Comparison of ENCODE assay signal across 1 cellular context in the genomic region with DNA sequence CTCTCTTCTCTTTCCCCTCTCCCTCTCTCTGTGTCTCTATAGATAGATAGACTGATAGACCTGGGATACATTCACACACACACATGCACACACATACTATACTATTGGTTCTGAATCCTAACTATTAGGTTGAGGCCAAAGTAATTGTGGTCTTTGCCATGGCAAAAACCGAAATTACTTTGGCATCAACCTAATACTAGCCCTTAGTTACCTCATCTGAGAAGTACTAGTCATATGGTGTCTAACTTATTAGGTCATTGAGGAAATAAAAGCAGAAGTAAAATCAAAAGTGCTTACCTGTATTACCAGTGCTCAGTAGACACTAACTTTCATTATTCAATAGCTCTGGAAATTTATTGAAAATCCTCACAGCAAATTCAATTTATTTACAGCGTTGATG.
TF ChIP-seq lines count a peak whose summit lies in the region.

No MANE protein-coding gene starts in this region.

TF ChIP-seq in GM12878, 131 proteins besides CTCF, POLR2A, EP300 and RAD21 (continued from another document):
- TF ChIP-seq, protein P1, sequence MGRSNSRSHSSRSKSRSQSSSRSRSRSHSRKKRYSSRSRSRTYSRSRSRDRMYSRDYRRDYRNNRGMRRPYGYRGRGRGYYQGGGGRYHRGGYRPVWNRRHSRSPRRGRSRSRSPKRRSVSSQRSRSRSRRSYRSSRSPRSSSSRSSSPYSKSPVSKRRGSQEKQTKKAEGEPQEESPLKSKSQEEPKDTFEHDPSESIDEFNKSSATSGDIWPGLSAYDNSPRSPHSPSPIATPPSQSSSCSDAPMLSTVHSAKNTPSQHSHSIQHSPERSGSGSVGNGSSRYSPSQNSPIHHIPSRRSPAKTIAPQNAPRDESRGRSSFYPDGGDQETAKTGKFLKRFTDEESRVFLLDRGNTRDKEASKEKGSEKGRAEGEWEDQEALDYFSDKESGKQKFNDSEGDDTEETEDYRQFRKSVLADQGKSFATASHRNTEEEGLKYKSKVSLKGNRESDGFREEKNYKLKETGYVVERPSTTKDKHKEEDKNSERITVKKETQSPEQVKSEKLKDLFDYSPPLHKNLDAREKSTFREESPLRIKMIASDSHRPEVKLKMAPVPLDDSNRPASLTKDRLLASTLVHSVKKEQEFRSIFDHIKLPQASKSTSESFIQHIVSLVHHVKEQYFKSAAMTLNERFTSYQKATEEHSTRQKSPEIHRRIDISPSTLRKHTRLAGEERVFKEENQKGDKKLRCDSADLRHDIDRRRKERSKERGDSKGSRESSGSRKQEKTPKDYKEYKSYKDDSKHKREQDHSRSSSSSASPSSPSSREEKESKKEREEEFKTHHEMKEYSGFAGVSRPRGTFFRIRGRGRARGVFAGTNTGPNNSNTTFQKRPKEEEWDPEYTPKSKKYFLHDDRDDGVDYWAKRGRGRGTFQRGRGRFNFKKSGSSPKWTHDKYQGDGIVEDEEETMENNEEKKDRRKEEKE (IDR thresholded peaks at IDR 0.05) = no peak
- TF ChIP-seq SMC3 (IDR thresholded peaks at IDR 0.05; ENCODE audit: borderline replicate concordance, low read length) = no peak
- TF ChIP-seq GABPA (IDR thresholded peaks at IDR 0.05; ENCODE audit: low read depth) = no peak
- no peak for TF ChIP-seq ASH2L (IDR thresholded peaks at IDR 0.05; ENCODE audit: borderline replicate concordance, low read depth)
- TF ChIP-seq MEF2B (IDR thresholded peaks at IDR 0.05; ENCODE audit: partially characterized antibody, poor library complexity, severe bottlenecking) = no peak
- TF ChIP-seq CBX5 (IDR thresholded peaks at IDR 0.05; ENCODE audit: low read depth) = no peak
- no peak for TF ChIP-seq LARP7 (IDR thresholded peaks at IDR 0.05)
- TF ChIP-seq, protein P2, sequence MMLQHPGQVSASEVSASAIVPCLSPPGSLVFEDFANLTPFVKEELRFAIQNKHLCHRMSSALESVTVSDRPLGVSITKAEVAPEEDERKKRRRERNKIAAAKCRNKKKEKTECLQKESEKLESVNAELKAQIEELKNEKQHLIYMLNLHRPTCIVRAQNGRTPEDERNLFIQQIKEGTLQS (IDR thresholded peaks at IDR 0.05; ENCODE audit: borderline replicate concordance, extremely low read depth, low read depth, low read length) = no peak
- TF ChIP-seq, protein P3, sequence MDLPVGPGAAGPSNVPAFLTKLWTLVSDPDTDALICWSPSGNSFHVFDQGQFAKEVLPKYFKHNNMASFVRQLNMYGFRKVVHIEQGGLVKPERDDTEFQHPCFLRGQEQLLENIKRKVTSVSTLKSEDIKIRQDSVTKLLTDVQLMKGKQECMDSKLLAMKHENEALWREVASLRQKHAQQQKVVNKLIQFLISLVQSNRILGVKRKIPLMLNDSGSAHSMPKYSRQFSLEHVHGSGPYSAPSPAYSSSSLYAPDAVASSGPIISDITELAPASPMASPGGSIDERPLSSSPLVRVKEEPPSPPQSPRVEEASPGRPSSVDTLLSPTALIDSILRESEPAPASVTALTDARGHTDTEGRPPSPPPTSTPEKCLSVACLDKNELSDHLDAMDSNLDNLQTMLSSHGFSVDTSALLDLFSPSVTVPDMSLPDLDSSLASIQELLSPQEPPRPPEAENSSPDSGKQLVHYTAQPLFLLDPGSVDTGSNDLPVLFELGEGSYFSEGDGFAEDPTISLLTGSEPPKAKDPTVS (IDR thresholded peaks at IDR 0.05; ENCODE audit: low read depth, low read length) = no peak
- TF ChIP-seq NFIC (IDR thresholded peaks at IDR 0.05; ENCODE audit: low read depth, low read length) = peak; percentile 62; the same call in 1 of the 2 replicates
- TF ChIP-seq MTA2 (IDR thresholded peaks at IDR 0.05; ENCODE audit: low read depth) = 0 out of 2 replicates have a peak, but pooled peaks have one; percentile 37
- TF ChIP-seq, protein P4, sequence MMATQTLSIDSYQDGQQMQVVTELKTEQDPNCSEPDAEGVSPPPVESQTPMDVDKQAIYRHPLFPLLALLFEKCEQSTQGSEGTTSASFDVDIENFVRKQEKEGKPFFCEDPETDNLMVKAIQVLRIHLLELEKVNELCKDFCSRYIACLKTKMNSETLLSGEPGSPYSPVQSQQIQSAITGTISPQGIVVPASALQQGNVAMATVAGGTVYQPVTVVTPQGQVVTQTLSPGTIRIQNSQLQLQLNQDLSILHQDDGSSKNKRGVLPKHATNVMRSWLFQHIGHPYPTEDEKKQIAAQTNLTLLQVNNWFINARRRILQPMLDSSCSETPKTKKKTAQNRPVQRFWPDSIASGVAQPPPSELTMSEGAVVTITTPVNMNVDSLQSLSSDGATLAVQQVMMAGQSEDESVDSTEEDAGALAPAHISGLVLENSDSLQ (IDR thresholded peaks at IDR 0.05) = no peak
- TF ChIP-seq SREBF1 (IDR thresholded peaks at IDR 0.05; ENCODE audit: low read length) = no peak
- no peak for TF ChIP-seq NR2C1 (IDR thresholded peaks at IDR 0.05)
- peak; percentile 50 for TF ChIP-seq RUNX3 (IDR thresholded peaks at IDR 0.05; ENCODE audit: low read length)
- no peak for TF ChIP-seq KAT2A (conservative IDR thresholded peaks at IDR 0.05; ENCODE audit: control insufficient read depth, low read depth, low read length)
- TF ChIP-seq, protein P5, sequence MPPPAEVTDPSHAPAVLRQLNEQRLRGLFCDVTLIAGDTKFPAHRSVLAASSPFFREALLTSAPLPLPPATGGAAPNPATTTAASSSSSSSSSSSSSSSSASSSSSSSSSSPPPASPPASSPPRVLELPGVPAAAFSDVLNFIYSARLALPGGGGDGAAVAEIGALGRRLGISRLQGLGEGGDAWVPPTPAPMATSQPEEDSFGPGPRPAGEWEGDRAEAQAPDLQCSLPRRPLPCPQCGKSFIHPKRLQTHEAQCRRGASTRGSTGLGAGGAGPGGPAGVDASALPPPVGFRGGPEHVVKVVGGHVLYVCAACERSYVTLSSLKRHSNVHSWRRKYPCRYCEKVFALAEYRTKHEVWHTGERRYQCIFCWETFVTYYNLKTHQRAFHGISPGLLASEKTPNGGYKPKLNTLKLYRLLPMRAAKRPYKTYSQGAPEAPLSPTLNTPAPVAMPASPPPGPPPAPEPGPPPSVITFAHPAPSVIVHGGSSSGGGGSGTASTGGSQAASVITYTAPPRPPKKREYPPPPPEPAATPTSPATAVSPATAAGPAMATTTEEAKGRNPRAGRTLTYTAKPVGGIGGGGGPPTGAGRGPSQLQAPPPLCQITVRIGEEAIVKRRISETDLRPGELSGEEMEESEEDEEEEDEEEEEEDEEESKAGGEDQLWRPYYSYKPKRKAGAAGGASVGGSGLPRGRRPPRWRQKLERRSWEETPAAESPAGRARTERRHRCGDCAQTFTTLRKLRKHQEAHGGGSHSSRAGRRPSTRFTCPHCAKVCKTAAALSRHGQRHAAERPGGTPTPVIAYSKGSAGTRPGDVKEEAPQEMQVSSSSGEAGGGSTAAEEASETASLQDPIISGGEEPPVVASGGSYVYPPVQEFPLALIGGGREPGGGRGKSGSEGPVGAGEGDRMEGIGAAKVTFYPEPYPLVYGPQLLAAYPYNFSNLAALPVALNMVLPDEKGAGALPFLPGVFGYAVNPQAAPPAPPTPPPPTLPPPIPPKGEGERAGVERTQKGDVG (CRISPR knock-in tag; IDR thresholded peaks at IDR 0.05) = no peak
- TF ChIP-seq, protein P6, sequence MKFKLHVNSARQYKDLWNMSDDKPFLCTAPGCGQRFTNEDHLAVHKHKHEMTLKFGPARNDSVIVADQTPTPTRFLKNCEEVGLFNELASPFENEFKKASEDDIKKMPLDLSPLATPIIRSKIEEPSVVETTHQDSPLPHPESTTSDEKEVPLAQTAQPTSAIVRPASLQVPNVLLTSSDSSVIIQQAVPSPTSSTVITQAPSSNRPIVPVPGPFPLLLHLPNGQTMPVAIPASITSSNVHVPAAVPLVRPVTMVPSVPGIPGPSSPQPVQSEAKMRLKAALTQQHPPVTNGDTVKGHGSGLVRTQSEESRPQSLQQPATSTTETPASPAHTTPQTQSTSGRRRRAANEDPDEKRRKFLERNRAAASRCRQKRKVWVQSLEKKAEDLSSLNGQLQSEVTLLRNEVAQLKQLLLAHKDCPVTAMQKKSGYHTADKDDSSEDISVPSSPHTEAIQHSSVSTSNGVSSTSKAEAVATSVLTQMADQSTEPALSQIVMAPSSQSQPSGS (IDR thresholded peaks at IDR 0.05; ENCODE audit: low read length) = peak; percentile 57
- no peak for TF ChIP-seq TARDBP (IDR thresholded peaks at IDR 0.05; ENCODE audit: borderline replicate concordance)
- TF ChIP-seq POLR2AphosphoS5 (IDR thresholded peaks at IDR 0.05; ENCODE audit: low read length) = no peak
- TF ChIP-seq SMAD5 (IDR thresholded peaks at IDR 0.05; ENCODE audit: low read depth) = no peak
- TF ChIP-seq DPF2 (IDR thresholded peaks at IDR 0.05) = peak; percentile 68; the same call in 1 of the 2 replicates
- TF ChIP-seq JUNB (IDR thresholded peaks at IDR 0.05) = peak; percentile 81
- TF ChIP-seq RELA (IDR thresholded peaks at IDR 0.05; ENCODE audit: borderline replicate concordance, partially characterized antibody) = no peak
- TF ChIP-seq, protein P7, sequence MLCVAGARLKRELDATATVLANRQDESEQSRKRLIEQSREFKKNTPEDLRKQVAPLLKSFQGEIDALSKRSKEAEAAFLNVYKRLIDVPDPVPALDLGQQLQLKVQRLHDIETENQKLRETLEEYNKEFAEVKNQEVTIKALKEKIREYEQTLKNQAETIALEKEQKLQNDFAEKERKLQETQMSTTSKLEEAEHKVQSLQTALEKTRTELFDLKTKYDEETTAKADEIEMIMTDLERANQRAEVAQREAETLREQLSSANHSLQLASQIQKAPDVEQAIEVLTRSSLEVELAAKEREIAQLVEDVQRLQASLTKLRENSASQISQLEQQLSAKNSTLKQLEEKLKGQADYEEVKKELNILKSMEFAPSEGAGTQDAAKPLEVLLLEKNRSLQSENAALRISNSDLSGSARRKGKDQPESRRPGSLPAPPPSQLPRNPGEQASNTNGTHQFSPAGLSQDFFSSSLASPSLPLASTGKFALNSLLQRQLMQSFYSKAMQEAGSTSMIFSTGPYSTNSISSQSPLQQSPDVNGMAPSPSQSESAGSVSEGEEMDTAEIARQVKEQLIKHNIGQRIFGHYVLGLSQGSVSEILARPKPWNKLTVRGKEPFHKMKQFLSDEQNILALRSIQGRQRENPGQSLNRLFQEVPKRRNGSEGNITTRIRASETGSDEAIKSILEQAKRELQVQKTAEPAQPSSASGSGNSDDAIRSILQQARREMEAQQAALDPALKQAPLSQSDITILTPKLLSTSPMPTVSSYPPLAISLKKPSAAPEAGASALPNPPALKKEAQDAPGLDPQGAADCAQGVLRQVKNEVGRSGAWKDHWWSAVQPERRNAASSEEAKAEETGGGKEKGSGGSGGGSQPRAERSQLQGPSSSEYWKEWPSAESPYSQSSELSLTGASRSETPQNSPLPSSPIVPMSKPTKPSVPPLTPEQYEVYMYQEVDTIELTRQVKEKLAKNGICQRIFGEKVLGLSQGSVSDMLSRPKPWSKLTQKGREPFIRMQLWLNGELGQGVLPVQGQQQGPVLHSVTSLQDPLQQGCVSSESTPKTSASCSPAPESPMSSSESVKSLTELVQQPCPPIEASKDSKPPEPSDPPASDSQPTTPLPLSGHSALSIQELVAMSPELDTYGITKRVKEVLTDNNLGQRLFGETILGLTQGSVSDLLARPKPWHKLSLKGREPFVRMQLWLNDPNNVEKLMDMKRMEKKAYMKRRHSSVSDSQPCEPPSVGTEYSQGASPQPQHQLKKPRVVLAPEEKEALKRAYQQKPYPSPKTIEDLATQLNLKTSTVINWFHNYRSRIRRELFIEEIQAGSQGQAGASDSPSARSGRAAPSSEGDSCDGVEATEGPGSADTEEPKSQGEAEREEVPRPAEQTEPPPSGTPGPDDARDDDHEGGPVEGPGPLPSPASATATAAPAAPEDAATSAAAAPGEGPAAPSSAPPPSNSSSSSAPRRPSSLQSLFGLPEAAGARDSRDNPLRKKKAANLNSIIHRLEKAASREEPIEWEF (IDR thresholded peaks at IDR 0.05; ENCODE audit: insufficient replicate concordance, low read depth, low read length) = peak; percentile 45
- TF ChIP-seq, protein P8, sequence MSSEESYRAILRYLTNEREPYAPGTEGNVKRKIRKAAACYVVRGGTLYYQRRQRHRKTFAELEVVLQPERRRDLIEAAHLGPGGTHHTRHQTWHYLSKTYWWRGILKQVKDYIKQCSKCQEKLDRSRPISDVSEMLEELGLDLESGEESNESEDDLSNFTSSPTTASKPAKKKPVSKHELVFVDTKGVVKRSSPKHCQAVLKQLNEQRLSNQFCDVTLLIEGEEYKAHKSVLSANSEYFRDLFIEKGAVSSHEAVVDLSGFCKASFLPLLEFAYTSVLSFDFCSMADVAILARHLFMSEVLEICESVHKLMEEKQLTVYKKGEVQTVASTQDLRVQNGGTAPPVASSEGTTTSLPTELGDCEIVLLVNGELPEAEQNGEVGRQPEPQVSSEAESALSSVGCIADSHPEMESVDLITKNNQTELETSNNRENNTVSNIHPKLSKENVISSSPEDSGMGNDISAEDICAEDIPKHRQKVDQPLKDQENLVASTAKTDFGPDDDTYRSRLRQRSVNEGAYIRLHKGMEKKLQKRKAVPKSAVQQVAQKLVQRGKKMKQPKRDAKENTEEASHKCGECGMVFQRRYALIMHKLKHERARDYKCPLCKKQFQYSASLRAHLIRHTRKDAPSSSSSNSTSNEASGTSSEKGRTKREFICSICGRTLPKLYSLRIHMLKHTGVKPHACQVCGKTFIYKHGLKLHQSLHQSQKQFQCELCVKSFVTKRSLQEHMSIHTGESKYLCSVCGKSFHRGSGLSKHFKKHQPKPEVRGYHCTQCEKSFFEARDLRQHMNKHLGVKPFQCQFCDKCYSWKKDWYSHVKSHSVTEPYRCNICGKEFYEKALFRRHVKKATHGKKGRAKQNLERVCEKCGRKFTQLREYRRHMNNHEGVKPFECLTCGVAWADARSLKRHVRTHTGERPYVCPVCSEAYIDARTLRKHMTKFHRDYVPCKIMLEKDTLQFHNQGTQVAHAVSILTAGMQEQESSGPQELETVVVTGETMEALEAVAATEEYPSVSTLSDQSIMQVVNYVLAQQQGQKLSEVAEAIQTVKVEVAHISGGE (CRISPR knock-in tag; IDR thresholded peaks at IDR 0.05) = no peak
- TF ChIP-seq CREM (IDR thresholded peaks at IDR 0.05; ENCODE audit: low read depth) = no peak
- no peak for TF ChIP-seq PML (IDR thresholded peaks at IDR 0.05; ENCODE audit: low read length)
- peak; percentile 89 for TF ChIP-seq ATF7 (IDR thresholded peaks at IDR 0.05; ENCODE audit: low read depth)
- TF ChIP-seq RAD51 (IDR thresholded peaks at IDR 0.05) = no peak
- peak; percentile 71 for TF ChIP-seq IKZF1 (conservative IDR thresholded peaks at IDR 0.05)
TF ChIP-seq in GM12878: peak in this region for 12.
